Comparison of ENCODE assay signal across 8 cellular contexts in the genomic region with DNA sequence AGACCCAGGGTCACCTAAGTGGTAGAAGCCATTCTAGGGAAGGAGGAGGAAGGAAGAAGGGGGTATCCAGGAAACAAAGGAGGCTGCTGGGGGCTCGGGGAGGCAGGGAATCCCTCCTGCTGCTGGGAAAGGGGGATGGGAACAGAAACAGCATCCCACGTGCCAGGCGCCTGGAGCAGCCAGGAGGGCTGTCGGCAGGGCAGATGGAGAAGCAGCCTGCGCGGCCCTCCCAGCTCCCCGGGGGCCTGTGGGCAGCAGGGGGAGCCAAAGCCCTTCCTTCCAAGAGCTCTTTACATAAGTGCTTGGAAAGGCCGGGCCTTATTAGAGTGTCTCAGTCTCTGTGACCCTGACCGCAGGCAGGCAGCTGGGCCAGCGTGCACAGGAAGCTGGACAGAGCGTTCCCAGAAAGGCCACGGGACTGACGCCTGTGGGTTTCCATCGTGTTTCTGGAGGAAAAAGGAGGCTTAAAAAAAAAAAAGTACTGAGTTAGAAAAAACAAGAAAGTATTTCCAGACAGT. TPM values are rescaled to one million over a fixed set of nuclear protein-coding genes. Genes with fewer than 3 reads are reported as not detected.
DNase-seq lines count a peak whose midpoint lies in the region; ATAC-seq and TF ChIP-seq lines count a peak whose summit lies in the region.

No MANE protein-coding gene starts in this region.

- peak overlapping the region; percentile 90 for H3K27ac Mint-ChIP-seq in activated naive CD8-positive, alpha-beta T cell treated with anti-CD3 and anti-CD28 coated beads, Interleukin-2, amount 10 ng/mL, durations not matched to agents 7 days and 5 days
- H3K27ac Mint-ChIP-seq in osteocyte (ENCODE audit: unreplicated experiment): peak overlapping the region; percentile 92

- H4K20me1 ChIP-seq in SU-DHL-6 (ENCODE audit: low read depth, low read length): no peaks in the 10 kb centered on the region

- H3K9me3 Mint-ChIP-seq in activated naive CD8-positive, alpha-beta T cell treated with anti-CD3 and anti-CD28 coated beads, Interleukin-2, amount 10 ng/mL, durations not matched to agents 7 days and 5 days: no peaks in the 10 kb centered on the region
- H3K9me3 Mint-ChIP-seq in osteocyte (ENCODE audit: unreplicated experiment): no peaks in the 10 kb centered on the region

- H3K36me3 Mint-ChIP-seq in activated naive CD8-positive, alpha-beta T cell treated with anti-CD3 and anti-CD28 coated beads, Interleukin-2, amount 10 ng/mL, durations not matched to agents 7 days and 5 days: no peaks in the 10 kb centered on the region
- peaks cover 35% of the 10 kb centered on the region for H3K36me3 Mint-ChIP-seq in osteocyte (ENCODE audit: unreplicated experiment)

- no peaks in the 10 kb centered on the region for H3K79me2 ChIP-seq in SU-DHL-6 (ENCODE audit: insufficient read depth, low read length)

- H3K27ac ChIP-seq in SU-DHL-6 (ENCODE audit: low read depth, low read length) (no peak overlapping the region), temporal lobe (ENCODE audit: low read depth, low read length) (peak overlapping the region; percentile 89)

- no peak overlapping the region for H3K9ac ChIP-seq in SU-DHL-6 (ENCODE audit: low read length)

- no peak overlapping the region for H3K4me2 ChIP-seq in SU-DHL-6 (ENCODE audit: low read depth, low read length, poor library complexity, severe bottlenecking)

- POLR2A ChIA-PET in activated naive CD8-positive, alpha-beta T cell treated with anti-CD3 and anti-CD28 coated beads, Interleukin-2, amount 10 ng/mL, durations not matched to agents 7 days and 5 days (lab: Charles Lee): interaction anchor here (0.6 to 4.1 kb wide), 9 partner anchors 8 to 1834 kb away, joined by 3 to 38 read pairs (median 3); a partner anchor contains a TSS

- peak; percentile 95 for DNase-seq in M059J (ENCODE audit: low read depth)
- DNase-seq in activated naive CD8-positive, alpha-beta T cell treated with anti-CD3 and anti-CD28 coated beads, Interleukin-2, amount 10 ng/mL, durations not matched to agents 7 days and 5 days: peak; percentile 84
- DNase-seq in glomerular visceral epithelial cell (ENCODE audit: extremely low spot score): peak; percentile 95
- peak; percentile 97 for DNase-seq in osteocyte (ENCODE audit: extremely low spot score, unreplicated experiment)

- H3K27me3 Mint-ChIP-seq in activated naive CD8-positive, alpha-beta T cell treated with anti-CD3 and anti-CD28 coated beads, Interleukin-2, amount 10 ng/mL, durations not matched to agents 7 days and 5 days: peaks cover 3% of the 10 kb centered on the region
- H3K27me3 Mint-ChIP-seq in osteocyte (ENCODE audit: unreplicated experiment): no peaks in the 10 kb centered on the region

- no peak overlapping the region for H2AFZ ChIP-seq in SU-DHL-6 (ENCODE audit: low read depth, low read length, severe bottlenecking)

- H3K4me3 Mint-ChIP-seq in activated naive CD8-positive, alpha-beta T cell treated with anti-CD3 and anti-CD28 coated beads, Interleukin-2, amount 10 ng/mL, durations not matched to agents 7 days and 5 days: peak overlapping the region; percentile 78
- H3K4me3 Mint-ChIP-seq in osteocyte (ENCODE audit: unreplicated experiment): peak overlapping the region; percentile 46

- TF ChIP-seq CTCF in GM12874 (IDR thresholded peaks at IDR 0.05; ENCODE audit: insufficient read depth, low read depth, low read length) (peak; percentile 78), SU-DHL-6 (IDR thresholded peaks at IDR 0.05; ENCODE audit: insufficient read depth, low read length, poor library complexity, severe bottlenecking) (peak; percentile 25), osteocyte (IDR thresholded peaks at IDR 0.05) (peak; percentile 89)

- no peaks in the 10 kb centered on the region for H3K9me2 ChIP-seq in SU-DHL-6 (replicated peaks; ENCODE audit: insufficient read depth, low read length)

- H3K4me1 Mint-ChIP-seq in activated naive CD8-positive, alpha-beta T cell treated with anti-CD3 and anti-CD28 coated beads, Interleukin-2, amount 10 ng/mL, durations not matched to agents 7 days and 5 days: peaks cover 12% of the 10 kb centered on the region
- peaks cover 62% of the 10 kb centered on the region for H3K4me1 Mint-ChIP-seq in osteocyte (ENCODE audit: unreplicated experiment)

- no peaks in the 10 kb centered on the region for H3K9me3 ChIP-seq in SU-DHL-6 (ENCODE audit: insufficient read depth, low read length)

- peak; percentile 94 for ATAC-seq in activated naive CD8-positive, alpha-beta T cell treated with anti-CD3 and anti-CD28 coated beads, Interleukin-2, amount 10 ng/mL, durations not matched to agents 7 days and 5 days (ENCODE audit: low read depth)
- ATAC-seq in HG03521 (IDR thresholded peaks at IDR 0.05; ENCODE audit: unreplicated experiment): no peak

- no peaks in the 10 kb centered on the region for H3F3A ChIP-seq in SU-DHL-6 (ENCODE audit: insufficient read depth)

- H3K27me3 ChIP-seq in SU-DHL-6 (ENCODE audit: low read length): no peaks in the 10 kb centered on the region

- H3K36me3 ChIP-seq in SU-DHL-6 (ENCODE audit: low read length): no peaks in the 10 kb centered on the region

- H3K4me3 ChIP-seq in SU-DHL-6 (ENCODE audit: insufficient read depth, low read length, poor library complexity, severe bottlenecking): no peak overlapping the region

RNA-seq across cellular contexts. Expression of a gene that starts 24.8 kb away (rescaled TPM):
- 120 and 189 TPM in 2 replicates for total RNA-seq in M059J (2014; rRNA removed; shearing (Covaris generic))
- total RNA-seq in activated naive CD8-positive, alpha-beta T cell treated with anti-CD3 and anti-CD28 coated beads, Interleukin-2, amount 10 ng/mL, durations not matched to agents 7 days and 5 days: 10 to 100 TPM in 1 of 2 experiments, 1 to 10 TPM in 1; 8.8 to 10.5 TPM
- total RNA-seq in osteocyte: 398 and 417 TPM in 2 replicates
- total RNA-seq in temporal lobe: 3.0 TPM

RNA-seq across cellular contexts. Expression of a gene that starts 41.0 kb away (rescaled TPM):
- total RNA-seq in M059J (2014; rRNA removed; shearing (Covaris generic)): 12.5 and 19.9 TPM in 2 replicates
- 1 to 10 TPM; 9.4 to 9.5 TPM for total RNA-seq in activated naive CD8-positive, alpha-beta T cell treated with anti-CD3 and anti-CD28 coated beads, Interleukin-2, amount 10 ng/mL, durations not matched to agents 7 days and 5 days
- total RNA-seq in osteocyte (17.1 and 18.3 TPM in 2 replicates), temporal lobe (30.2 TPM)

RNA-seq across cellular contexts. Expression of a gene that starts 43.4 kb away (rescaled TPM):
- 24.5 and 74.6 TPM in 2 replicates for total RNA-seq in M059J (2014; rRNA removed; shearing (Covaris generic))
- 100 to 1,000 TPM; 118 to 120 TPM for total RNA-seq in activated naive CD8-positive, alpha-beta T cell treated with anti-CD3 and anti-CD28 coated beads, Interleukin-2, amount 10 ng/mL, durations not matched to agents 7 days and 5 days
- total RNA-seq in osteocyte: 60.6 and 63.1 TPM in 2 replicates
- total RNA-seq in temporal lobe: 14.0 TPM

Comparison
In these comparisons a context has a peak if more than half of its experiments do, and no peak if none do; other contexts are left out.
1. CTCF ChIP-seq: peak in every context shown above with its lines; median percentile 89 in osteocyte; 78 in GM12874; 25 in SU-DHL-6.
2. RNA of a gene that starts 24.8 kb away (total RNA-seq): 398 to 417 TPM in osteocyte and 120 to 189 TPM in M059J; 8.8 to 10.5 TPM in activated naive CD8-positive, alpha-beta T cell treated with anti-CD3 and anti-CD28 coated beads, Interleukin-2, amount 10 ng/mL, durations not matched to agents 7 days and 5 days and 3.0 TPM in temporal lobe (single experiment); every median in the first group is over 10 times any median in the second.
3. Peak in every context shown above with its lines, with median percentiles within 50 percentile points of each other: DNase-seq.